Comparison of ENCODE assay signal across 19 cellular contexts in the genomic region with DNA sequence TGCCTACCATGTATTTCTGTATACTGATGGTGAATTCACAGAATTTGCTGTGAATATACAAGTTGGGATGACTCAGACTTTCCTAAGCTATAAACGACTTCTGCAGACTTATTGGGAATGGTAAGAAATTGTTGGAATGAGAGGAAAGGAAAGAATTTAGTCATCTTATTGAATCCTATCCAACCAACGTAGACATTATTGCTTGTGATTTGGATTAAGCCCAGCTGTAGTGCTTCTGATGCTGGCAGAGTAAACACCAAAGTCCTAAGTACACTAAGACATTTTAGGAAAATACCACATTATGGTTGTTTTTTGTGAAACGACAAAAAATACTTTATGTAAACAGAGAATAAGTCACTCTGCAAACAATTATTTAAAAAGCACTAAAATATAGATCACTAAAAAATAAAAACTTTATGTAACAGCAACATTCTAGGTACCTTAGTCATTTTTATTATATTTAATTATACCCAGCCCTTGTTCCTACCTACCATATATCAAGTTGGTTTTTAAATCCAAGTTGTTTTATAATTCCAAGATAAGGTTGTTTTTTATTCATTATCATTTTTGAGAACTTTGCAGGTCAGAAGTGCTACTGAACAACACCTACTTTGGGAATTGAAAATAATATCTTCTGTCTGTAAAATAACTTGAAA.
DNase-seq lines count a peak whose midpoint lies in the region; ATAC-seq, FAIRE-seq and TF ChIP-seq lines count a peak whose summit lies in the region.
"Had no signal": no experiment of that assay in that cellular context is flagged by ENCODE, and none has a peak within 500 bp of the region (broad histone marks: within the 10 kb centered on the region; RNA-seq: fewer than 3 reads in every experiment).

No MANE protein-coding gene starts in this region.

- H3K9ac ChIP-seq in keratinocyte (ENCODE audit: control insufficient read depth, extremely low read depth, insufficient read depth, low read length) (no peak overlapping the region), neural progenitor cell (no peak overlapping the region)
- H3K9ac ChIP-seq: KMS-11 had no signal

- H4K20me1 ChIP-seq in keratinocyte (ENCODE audit: control insufficient read depth, extremely low read depth, insufficient read depth, low read length) (peaks cover 2% of the 10 kb centered on the region), neural progenitor cell (ENCODE audit: low read depth) (no peaks in the 10 kb centered on the region)

- peaks cover 24% of the 10 kb centered on the region for H3K4me1 Mint-ChIP-seq in HFFc6 (ENCODE audit: low read depth)
- H3K4me1 Mint-ChIP-seq in neural progenitor cell: no peaks in the 10 kb centered on the region
- H3K4me1 Mint-ChIP-seq: brain, immature natural killer cell had no signal

- CTCF ChIA-PET in A549 (lab: Yijun Ruan, JAX): no interaction called here

- no peak for FAIRE-seq in A549 (lab: Jason Lieb, UNC)
- no peak for FAIRE-seq in keratinocyte (lab: Jason Lieb, UNC)
- FAIRE-seq: GM18507 had no signal

- H3F3A ChIP-seq in neural progenitor cell (ENCODE audit: low read depth): no peaks in the 10 kb centered on the region

- no peak overlapping the region for H3K4me3 Mint-ChIP-seq in HFFc6
- H3K4me3 Mint-ChIP-seq in neural progenitor cell: no peak overlapping the region
- H3K4me3 Mint-ChIP-seq: brain; immature natural killer cell; naive thymus-derived CD4-positive, alpha-beta T cell; type B pancreatic cell had no signal

- H3K36me3 Mint-ChIP-seq in HFFc6 (ENCODE audit: low read depth): no peaks in the 10 kb centered on the region
- no peaks in the 10 kb centered on the region for H3K36me3 Mint-ChIP-seq in neural progenitor cell
- H3K36me3 Mint-ChIP-seq: brain, type B pancreatic cell had no signal

- no peak for TF ChIP-seq CTCF in A549 (IDR thresholded peaks at IDR 0.05)
- no peak for TF ChIP-seq CTCF in HFFc6 (IDR thresholded peaks at IDR 0.05)
- TF ChIP-seq CTCF in astrocyte of the spinal cord (IDR thresholded peaks at IDR 0.05; ENCODE audit: low read depth, low read length): no peak
- no peak for TF ChIP-seq CTCF in keratinocyte (optimal IDR thresholded peaks at IDR 0.05 in 1 of 3, IDR thresholded peaks at IDR 0.05 in 1 of 3, conservative IDR thresholded peaks at IDR 0.05 in 1 of 3; ENCODE audit: extremely low read depth in 1 of 3, insufficient read depth in 2 of 3, low read length in 3 of 3)
- no peak for TF ChIP-seq CTCF in neural progenitor cell (IDR thresholded peaks at IDR 0.05)

- no peak overlapping the region for H3K4me3 ChIP-seq in A549
- no peak overlapping the region for H3K4me3 ChIP-seq in astrocyte of the spinal cord (ENCODE audit: low read depth, low read length)
- H3K4me3 ChIP-seq in keratinocyte (ENCODE audit: control insufficient read depth in 2 of 3, extremely low read depth in 1 of 3, insufficient read depth in 2 of 3, low read depth in 1 of 3, low read length in 3 of 3): no peak overlapping the region
- H3K4me3 ChIP-seq in neural progenitor cell: no peak overlapping the region
- H3K4me3 ChIP-seq in H7 (ENCODE audit: insufficient read depth, low read depth, low read length): no peak overlapping the region

- DNase-seq in A549 (ENCODE audit: low read depth in 1 of 2, low spot score in 1 of 2) (peak in 1 of 2 experiments; percentile 71), HFFc6 (peak; percentile 91), astrocyte of the spinal cord (ENCODE audit: low read depth, low spot score) (peak; percentile 91), keratinocyte (ENCODE audit: low read depth, low spot score) (peak; percentile 49), hypothalamus (lab: John Stamatoyannopoulos, UW) (no peak), neural progenitor cell (ENCODE audit: low spot score) (no peak), H7 (no peak)
- DNase-seq: activated CD4-positive, alpha-beta T cell treated with anti-CD3 and anti-CD28 coated beads for 1 hour; activated T-cell treated with anti-CD3 and anti-CD28 coated beads, Interleukin-2, amount 50 U/mL, for 48 hours; AML-193; immature natural killer cell; naive thymus-derived CD4-positive, alpha-beta T cell; NCI-H2081 treated with DMSO at 0.1 percent for 48 hours had no signal

- no peak for TF ChIP-seq RAD21 in A549 (conservative IDR thresholded peaks at IDR 0.05 in 1 of 2, IDR thresholded peaks at IDR 0.05 in 1 of 2)

- in situ Hi-C loops in astrocyte of the spinal cord (cut with HindIII; ENCODE audit: low sequenced_read_pairs): no loop called here

- H3K9me3 Mint-ChIP-seq in HFFc6: no peaks in the 10 kb centered on the region
- H3K9me3 Mint-ChIP-seq in neural progenitor cell: no peaks in the 10 kb centered on the region
- H3K9me3 Mint-ChIP-seq: brain, immature natural killer cell, type B pancreatic cell had no signal

- no peak overlapping the region; a peak in 2 of 6 replicates for H3K27ac ChIP-seq in A549
- no peak overlapping the region for H3K27ac ChIP-seq in keratinocyte (ENCODE audit: control insufficient read depth, insufficient read depth, low read length)
- no peak overlapping the region for H3K27ac ChIP-seq in neural progenitor cell
- H3K27ac ChIP-seq: epithelial cell of prostate, KMS-11 had no signal

- dilution Hi-C loops in keratinocyte (cut with MboI; ENCODE audit: extremely low pct_ligation_motif_present, low sequenced_read_pairs): no loop called here

- H3K4me1 ChIP-seq in A549 (peaks cover 21% of the 10 kb centered on the region), keratinocyte (ENCODE audit: control insufficient read depth, extremely low read depth, insufficient read depth, low read length) (no peaks in the 10 kb centered on the region), neural progenitor cell (no peaks in the 10 kb centered on the region)

- H3K79me2 ChIP-seq in keratinocyte (ENCODE audit: control insufficient read depth, insufficient read depth, low read length) (no peaks in the 10 kb centered on the region), neural progenitor cell (ENCODE audit: low read depth) (no peaks in the 10 kb centered on the region)

- H3K27me3 ChIP-seq in keratinocyte (ENCODE audit: control insufficient read depth, extremely low read depth, insufficient read depth, low read length): no peaks in the 10 kb centered on the region
- no peaks in the 10 kb centered on the region for H3K27me3 ChIP-seq in neural progenitor cell
- no peaks in the 10 kb centered on the region for H3K27me3 ChIP-seq in H7 (ENCODE audit: control insufficient read depth, insufficient read depth, low read length)

- no peaks in the 10 kb centered on the region for H3K9me1 ChIP-seq in keratinocyte (ENCODE audit: control insufficient read depth, extremely low read depth, insufficient read depth, low read length)

- ATAC-seq in A549 (peak; percentile 66 to 84; a peak in 5 of 6 replicates), HG03521 (IDR thresholded peaks at IDR 0.05; ENCODE audit: unreplicated experiment) (no peak)
- ATAC-seq: naive thymus-derived CD4-positive, alpha-beta T cell had no signal

- H3K27me3 Mint-ChIP-seq in HFFc6 (ENCODE audit: insufficient read depth): no peaks in the 10 kb centered on the region
- peaks cover 2% of the 10 kb centered on the region for H3K27me3 Mint-ChIP-seq in neural progenitor cell (ENCODE audit: insufficient read depth, low read depth)
- H3K27me3 Mint-ChIP-seq: brain; naive thymus-derived CD4-positive, alpha-beta T cell; type B pancreatic cell had no signal

- no peak for TF ChIP-seq EP300 in A549 (IDR thresholded peaks at IDR 0.05)

- POLR2A ChIA-PET in A549 (lab: Yijun Ruan, JAX): no interaction called here

- WGBS in A549 (ENCODE audit: missing lambda C conversion rate): 3% methylated on average over 3 of the region's 3 CpGs

- no peaks in the 10 kb centered on the region for H3K9me3 ChIP-seq in A549
- H3K9me3 ChIP-seq in keratinocyte (ENCODE audit: control insufficient read depth, low read depth, low read length): no peaks in the 10 kb centered on the region
- no peaks in the 10 kb centered on the region for H3K9me3 ChIP-seq in neural progenitor cell (ENCODE audit: low read depth)

- H2AFZ ChIP-seq in keratinocyte (ENCODE audit: control insufficient read depth, low read length) (no peak overlapping the region), neural progenitor cell (replicated peaks) (no peak overlapping the region)

- H3K4me2 ChIP-seq in A549 (peak overlapping the region; percentile 65), keratinocyte (ENCODE audit: control insufficient read depth, extremely low read depth, insufficient read depth, low read depth, low read length) (no peak overlapping the region), neural progenitor cell (no peak overlapping the region)
- H3K4me2 ChIP-seq: KMS-11 had no signal

- TF ChIP-seq POLR2A in A549 (IDR thresholded peaks at IDR 0.05; ENCODE audit: low read length): no peak

- H3K36me3 ChIP-seq in keratinocyte (ENCODE audit: control insufficient read depth in 2 of 2, extremely low read depth in 1 of 2, insufficient read depth in 2 of 2, low read length in 2 of 2) (no peaks in the 10 kb centered on the region), neural progenitor cell (no peaks in the 10 kb centered on the region), H7 (replicated peaks; ENCODE audit: control insufficient read depth, insufficient read depth, low read length) (no peaks in the 10 kb centered on the region)

- H3K27ac Mint-ChIP-seq in HFFc6: peak overlapping the region; percentile 80; the same call in 1 of the 2 replicates
- no peak overlapping the region for H3K27ac Mint-ChIP-seq in neural progenitor cell
- H3K27ac Mint-ChIP-seq: immature natural killer cell; naive thymus-derived CD4-positive, alpha-beta T cell; type B pancreatic cell had no signal

TF ChIP-seq in A549, 52 proteins besides CTCF, POLR2A, EP300 and RAD21 (continues in another document):
- no peak for TF ChIP-seq FOSB (CRISPR knock-in tag; IDR thresholded peaks at IDR 0.05)
- TF ChIP-seq, protein P1, sequence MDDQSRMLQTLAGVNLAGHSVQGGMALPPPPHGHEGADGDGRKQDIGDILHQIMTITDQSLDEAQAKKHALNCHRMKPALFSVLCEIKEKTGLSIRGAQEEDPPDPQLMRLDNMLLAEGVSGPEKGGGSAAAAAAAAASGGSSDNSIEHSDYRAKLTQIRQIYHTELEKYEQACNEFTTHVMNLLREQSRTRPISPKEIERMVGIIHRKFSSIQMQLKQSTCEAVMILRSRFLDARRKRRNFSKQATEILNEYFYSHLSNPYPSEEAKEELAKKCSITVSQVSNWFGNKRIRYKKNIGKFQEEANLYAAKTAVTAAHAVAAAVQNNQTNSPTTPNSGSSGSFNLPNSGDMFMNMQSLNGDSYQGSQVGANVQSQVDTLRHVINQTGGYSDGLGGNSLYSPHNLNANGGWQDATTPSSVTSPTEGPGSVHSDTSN (IDR thresholded peaks at IDR 0.05): no peak
- no peak for TF ChIP-seq RFX5 (IDR thresholded peaks at IDR 0.05)
- TF ChIP-seq CEBPB (IDR thresholded peaks at IDR 0.05): no peak
- no peak for TF ChIP-seq SMC3 (IDR thresholded peaks at IDR 0.05)
- TF ChIP-seq CBX8 (IDR thresholded peaks at IDR 0.05): no peak

Comparison
In these comparisons a context has a peak if more than half of its experiments do, and no peak if none do; other contexts are left out.
1. DNase-seq: peak in HFFc6 (single experiment), astrocyte of the spinal cord (single experiment) and keratinocyte (single experiment); none in hypothalamus (0 of 51), neural progenitor cell (single experiment) and H7 (single experiment).